Comparison of ENCODE assay signal across 3 cellular contexts in the genomic region with DNA sequence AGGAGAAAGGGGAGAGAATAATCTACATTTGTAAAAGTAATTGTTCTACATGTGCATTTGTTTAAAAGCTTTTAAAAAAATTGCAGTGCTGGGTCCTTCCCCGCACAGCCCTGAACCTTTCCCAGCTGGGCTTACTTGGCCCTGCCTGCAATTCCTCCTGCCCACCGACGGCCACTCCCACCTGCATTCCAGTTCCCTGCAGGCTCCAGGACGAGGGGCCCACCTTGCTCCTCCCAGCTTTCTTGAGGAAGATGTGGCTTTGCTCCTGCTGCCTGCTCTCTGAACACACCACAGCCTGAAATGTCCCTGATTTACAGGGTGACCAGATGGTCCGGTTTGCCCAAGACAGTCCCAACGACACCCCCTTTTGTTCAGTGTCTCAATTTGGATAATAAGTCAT.
TF ChIP-seq lines count a peak whose summit lies in the region.

No MANE protein-coding gene starts in this region.

TF ChIP-seq in liver, 16 proteins besides CTCF, POLR2A, EP300 and RAD21:
- TF ChIP-seq GABPA (IDR thresholded peaks at IDR 0.05 in 1 of 2, conservative IDR thresholded peaks at IDR 0.05 in 1 of 2) (no peak), FOXA2 (IDR thresholded peaks at IDR 0.05) (no peak)
- TF ChIP-seq, protein P1, sequence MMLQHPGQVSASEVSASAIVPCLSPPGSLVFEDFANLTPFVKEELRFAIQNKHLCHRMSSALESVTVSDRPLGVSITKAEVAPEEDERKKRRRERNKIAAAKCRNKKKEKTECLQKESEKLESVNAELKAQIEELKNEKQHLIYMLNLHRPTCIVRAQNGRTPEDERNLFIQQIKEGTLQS (IDR thresholded peaks at IDR 0.05) = no peak

TF ChIP-seq in HepG2, 621 proteins besides CTCF, POLR2A, EP300 and RAD21 (continues in another document):
- TF ChIP-seq ZNF333 (CRISPR knock-in tag; IDR thresholded peaks at IDR 0.05; ENCODE audit: borderline replicate concordance) (no peak), IKZF4 (CRISPR knock-in tag; IDR thresholded peaks at IDR 0.05; ENCODE audit: borderline replicate concordance, low read depth, not compliant biosample characterization) (no peak), PCBP2 (optimal IDR thresholded peaks at IDR 0.05; ENCODE audit: low read depth, low read length, poor library complexity, severe bottlenecking) (no peak), MED1 (CRISPR knock-in tag; IDR thresholded peaks at IDR 0.05) (no peak), ADNP (CRISPR knock-in tag; IDR thresholded peaks at IDR 0.05) (no peak), ZNF350 (CRISPR knock-in tag; IDR thresholded peaks at IDR 0.05; ENCODE audit: borderline replicate concordance, low read depth) (no peak), TCF7 (IDR thresholded peaks at IDR 0.05; ENCODE audit: low read depth) (no peak), KDM5A (IDR thresholded peaks at IDR 0.05; ENCODE audit: borderline replicate concordance, low read length) (no peak), KLF11 (CRISPR knock-in tag; IDR thresholded peaks at IDR 0.05) (no peak), FOXK2 (IDR thresholded peaks at IDR 0.05) (no peak)
- TF ChIP-seq, protein P2, sequence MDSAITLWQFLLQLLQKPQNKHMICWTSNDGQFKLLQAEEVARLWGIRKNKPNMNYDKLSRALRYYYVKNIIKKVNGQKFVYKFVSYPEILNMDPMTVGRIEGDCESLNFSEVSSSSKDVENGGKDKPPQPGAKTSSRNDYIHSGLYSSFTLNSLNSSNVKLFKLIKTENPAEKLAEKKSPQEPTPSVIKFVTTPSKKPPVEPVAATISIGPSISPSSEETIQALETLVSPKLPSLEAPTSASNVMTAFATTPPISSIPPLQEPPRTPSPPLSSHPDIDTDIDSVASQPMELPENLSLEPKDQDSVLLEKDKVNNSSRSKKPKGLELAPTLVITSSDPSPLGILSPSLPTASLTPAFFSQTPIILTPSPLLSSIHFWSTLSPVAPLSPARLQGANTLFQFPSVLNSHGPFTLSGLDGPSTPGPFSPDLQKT (CRISPR knock-in tag; IDR thresholded peaks at IDR 0.05; ENCODE audit: borderline replicate concordance) = no peak
- TF ChIP-seq, protein P3, sequence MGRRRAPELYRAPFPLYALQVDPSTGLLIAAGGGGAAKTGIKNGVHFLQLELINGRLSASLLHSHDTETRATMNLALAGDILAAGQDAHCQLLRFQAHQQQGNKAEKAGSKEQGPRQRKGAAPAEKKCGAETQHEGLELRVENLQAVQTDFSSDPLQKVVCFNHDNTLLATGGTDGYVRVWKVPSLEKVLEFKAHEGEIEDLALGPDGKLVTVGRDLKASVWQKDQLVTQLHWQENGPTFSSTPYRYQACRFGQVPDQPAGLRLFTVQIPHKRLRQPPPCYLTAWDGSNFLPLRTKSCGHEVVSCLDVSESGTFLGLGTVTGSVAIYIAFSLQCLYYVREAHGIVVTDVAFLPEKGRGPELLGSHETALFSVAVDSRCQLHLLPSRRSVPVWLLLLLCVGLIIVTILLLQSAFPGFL (CRISPR knock-in tag; IDR thresholded peaks at IDR 0.05) = no peak
- TF ChIP-seq, protein P4, sequence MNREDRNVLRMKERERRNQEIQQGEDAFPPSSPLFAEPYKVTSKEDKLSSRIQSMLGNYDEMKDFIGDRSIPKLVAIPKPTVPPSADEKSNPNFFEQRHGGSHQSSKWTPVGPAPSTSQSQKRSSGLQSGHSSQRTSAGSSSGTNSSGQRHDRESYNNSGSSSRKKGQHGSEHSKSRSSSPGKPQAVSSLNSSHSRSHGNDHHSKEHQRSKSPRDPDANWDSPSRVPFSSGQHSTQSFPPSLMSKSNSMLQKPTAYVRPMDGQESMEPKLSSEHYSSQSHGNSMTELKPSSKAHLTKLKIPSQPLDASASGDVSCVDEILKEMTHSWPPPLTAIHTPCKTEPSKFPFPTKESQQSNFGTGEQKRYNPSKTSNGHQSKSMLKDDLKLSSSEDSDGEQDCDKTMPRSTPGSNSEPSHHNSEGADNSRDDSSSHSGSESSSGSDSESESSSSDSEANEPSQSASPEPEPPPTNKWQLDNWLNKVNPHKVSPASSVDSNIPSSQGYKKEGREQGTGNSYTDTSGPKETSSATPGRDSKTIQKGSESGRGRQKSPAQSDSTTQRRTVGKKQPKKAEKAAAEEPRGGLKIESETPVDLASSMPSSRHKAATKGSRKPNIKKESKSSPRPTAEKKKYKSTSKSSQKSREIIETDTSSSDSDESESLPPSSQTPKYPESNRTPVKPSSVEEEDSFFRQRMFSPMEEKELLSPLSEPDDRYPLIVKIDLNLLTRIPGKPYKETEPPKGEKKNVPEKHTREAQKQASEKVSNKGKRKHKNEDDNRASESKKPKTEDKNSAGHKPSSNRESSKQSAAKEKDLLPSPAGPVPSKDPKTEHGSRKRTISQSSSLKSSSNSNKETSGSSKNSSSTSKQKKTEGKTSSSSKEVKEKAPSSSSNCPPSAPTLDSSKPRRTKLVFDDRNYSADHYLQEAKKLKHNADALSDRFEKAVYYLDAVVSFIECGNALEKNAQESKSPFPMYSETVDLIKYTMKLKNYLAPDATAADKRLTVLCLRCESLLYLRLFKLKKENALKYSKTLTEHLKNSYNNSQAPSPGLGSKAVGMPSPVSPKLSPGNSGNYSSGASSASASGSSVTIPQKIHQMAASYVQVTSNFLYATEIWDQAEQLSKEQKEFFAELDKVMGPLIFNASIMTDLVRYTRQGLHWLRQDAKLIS (CRISPR knock-in tag; IDR thresholded peaks at IDR 0.05) = no peak
- TF ChIP-seq, protein P5, sequence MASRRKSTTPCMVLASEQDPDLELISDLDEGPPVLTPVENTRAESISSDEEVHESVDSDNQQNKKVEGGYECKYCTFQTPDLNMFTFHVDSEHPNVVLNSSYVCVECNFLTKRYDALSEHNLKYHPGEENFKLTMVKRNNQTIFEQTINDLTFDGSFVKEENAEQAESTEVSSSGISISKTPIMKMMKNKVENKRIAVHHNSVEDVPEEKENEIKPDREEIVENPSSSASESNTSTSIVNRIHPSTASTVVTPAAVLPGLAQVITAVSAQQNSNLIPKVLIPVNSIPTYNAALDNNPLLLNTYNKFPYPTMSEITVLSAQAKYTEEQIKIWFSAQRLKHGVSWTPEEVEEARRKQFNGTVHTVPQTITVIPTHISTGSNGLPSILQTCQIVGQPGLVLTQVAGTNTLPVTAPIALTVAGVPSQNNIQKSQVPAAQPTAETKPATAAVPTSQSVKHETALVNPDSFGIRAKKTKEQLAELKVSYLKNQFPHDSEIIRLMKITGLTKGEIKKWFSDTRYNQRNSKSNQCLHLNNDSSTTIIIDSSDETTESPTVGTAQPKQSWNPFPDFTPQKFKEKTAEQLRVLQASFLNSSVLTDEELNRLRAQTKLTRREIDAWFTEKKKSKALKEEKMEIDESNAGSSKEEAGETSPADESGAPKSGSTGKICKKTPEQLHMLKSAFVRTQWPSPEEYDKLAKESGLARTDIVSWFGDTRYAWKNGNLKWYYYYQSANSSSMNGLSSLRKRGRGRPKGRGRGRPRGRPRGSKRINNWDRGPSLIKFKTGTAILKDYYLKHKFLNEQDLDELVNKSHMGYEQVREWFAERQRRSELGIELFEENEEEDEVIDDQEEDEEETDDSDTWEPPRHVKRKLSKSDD (CRISPR knock-in tag; IDR thresholded peaks at IDR 0.05; ENCODE audit: low read depth) = no peak
- TF ChIP-seq, protein P6, sequence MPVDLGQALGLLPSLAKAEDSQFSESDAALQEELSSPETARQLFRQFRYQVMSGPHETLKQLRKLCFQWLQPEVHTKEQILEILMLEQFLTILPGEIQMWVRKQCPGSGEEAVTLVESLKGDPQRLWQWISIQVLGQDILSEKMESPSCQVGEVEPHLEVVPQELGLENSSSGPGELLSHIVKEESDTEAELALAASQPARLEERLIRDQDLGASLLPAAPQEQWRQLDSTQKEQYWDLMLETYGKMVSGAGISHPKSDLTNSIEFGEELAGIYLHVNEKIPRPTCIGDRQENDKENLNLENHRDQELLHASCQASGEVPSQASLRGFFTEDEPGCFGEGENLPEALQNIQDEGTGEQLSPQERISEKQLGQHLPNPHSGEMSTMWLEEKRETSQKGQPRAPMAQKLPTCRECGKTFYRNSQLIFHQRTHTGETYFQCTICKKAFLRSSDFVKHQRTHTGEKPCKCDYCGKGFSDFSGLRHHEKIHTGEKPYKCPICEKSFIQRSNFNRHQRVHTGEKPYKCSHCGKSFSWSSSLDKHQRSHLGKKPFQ (CRISPR knock-in tag; IDR thresholded peaks at IDR 0.05; ENCODE audit: insufficient replicate concordance) = no peak

TF ChIP-seq in endothelial cell of umbilical vein, 7 proteins besides CTCF, POLR2A, EP300 and RAD21:
- TF ChIP-seq, protein P7, sequence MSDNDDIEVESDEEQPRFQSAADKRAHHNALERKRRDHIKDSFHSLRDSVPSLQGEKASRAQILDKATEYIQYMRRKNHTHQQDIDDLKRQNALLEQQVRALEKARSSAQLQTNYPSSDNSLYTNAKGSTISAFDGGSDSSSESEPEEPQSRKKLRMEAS (IDR thresholded peaks at IDR 0.05; ENCODE audit: insufficient read depth, insufficient read length) = no peak
- no peak for TF ChIP-seq FOS (IDR thresholded peaks at IDR 0.05; ENCODE audit: borderline replicate concordance, insufficient read depth, low read length)
- no peak for TF ChIP-seq EZH2 (IDR thresholded peaks at IDR 0.05; ENCODE audit: borderline replicate concordance, low read depth, low read length, severe bottlenecking)
- TF ChIP-seq POLR2AphosphoS5 (IDR thresholded peaks at IDR 0.05; ENCODE audit: insufficient read depth, low read depth, low read length) = no peak
- TF ChIP-seq MYC (IDR thresholded peaks at IDR 0.05; ENCODE audit: low read depth, low read length) = no peak
- no peak for TF ChIP-seq JUN (IDR thresholded peaks at IDR 0.05; ENCODE audit: borderline replicate concordance, insufficient read depth, insufficient read length, low read depth)
- no peak for TF ChIP-seq GATA2 (IDR thresholded peaks at IDR 0.05; ENCODE audit: insufficient read depth, insufficient read length, low read depth, low read length)
